Comparison of ENCODE assay signal across 13 cellular contexts in the genomic region with DNA sequence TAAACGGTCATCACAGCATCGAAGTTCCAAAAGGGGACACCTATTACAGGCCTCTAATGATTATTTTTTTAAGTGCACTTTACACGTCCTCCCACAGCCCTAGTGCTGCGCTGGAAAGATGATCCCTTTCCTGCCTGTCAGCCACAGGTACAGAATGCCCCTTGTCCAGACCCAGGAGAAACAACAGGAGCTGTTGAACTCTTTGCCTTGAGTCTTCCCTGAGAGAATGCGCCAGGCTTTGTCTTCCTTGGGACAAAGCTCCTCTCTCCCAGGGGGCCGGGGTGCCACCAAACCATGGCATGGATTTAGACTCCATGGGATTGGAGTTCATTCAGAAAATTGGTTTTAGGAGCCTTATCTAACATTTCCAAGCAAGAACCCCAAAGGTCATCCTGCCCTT.
DNase-seq lines count a peak whose midpoint lies in the region; ATAC-seq, FAIRE-seq and TF ChIP-seq lines count a peak whose summit lies in the region.
"Had no signal": no experiment of that assay in that cellular context is flagged by ENCODE, and none has a peak within 500 bp of the region (broad histone marks: within the 10 kb centered on the region; RNA-seq: fewer than 3 reads in every experiment).

No MANE protein-coding gene starts in this region.

- peak overlapping the region; percentile 53 for H2AFZ ChIP-seq in neuron (ENCODE audit: low read depth, low read length)

- H3K27ac ChIP-seq in endodermal cell (ENCODE audit: low read depth, low read length) = peak overlapping the region; percentile 89
- no peak overlapping the region for H3K27ac ChIP-seq in pancreas
- H3K27ac ChIP-seq: C4-2B, sigmoid colon had no signal

- no peak overlapping the region for H3K9ac ChIP-seq in endodermal cell (ENCODE audit: extremely low read depth, low read length, poor library complexity, severe bottlenecking)

- TF ChIP-seq CTCF in endodermal cell (conservative IDR thresholded peaks at IDR 0.05) (no peak), pancreas (IDR thresholded peaks at IDR 0.05) (no peak)

- peak; percentile 79 for DNase-seq in H7
- DNase-seq in NCI-H2171 treated with DMSO at 0.1 percent for 48 hours (lab: John Stamatoyannopoulos, UW) = peak; percentile 56
- DNase-seq in endodermal cell = peak; percentile 92
- no peak for DNase-seq in activated T-helper 2 cell treated with anti-CD3 and anti-CD28 coated beads, Interferon-gamma antibody, Interleukin-2, Interleukin-4, amounts not matched to agents 10 μg/mL and 5 μg/mL and 100 μg/mL, durations not matched to agents 14 hours and 24 hours and 36 hours (ENCODE audit: low spot score)
- no peak for DNase-seq in stimulated activated naive CD4-positive, alpha-beta T cell treated with Interleukin-2 at 50 U/mL for 16 hours (lab: John Stamatoyannopoulos, UW)
- no peak for DNase-seq in pancreas
- DNase-seq: activated CD8-positive, alpha-beta T cell treated with anti-CD3 and anti-CD28 coated beads for 36 hours; activated naive CD4-positive, alpha-beta T cell treated with anti-CD3 and anti-CD28 coated beads, Interleukin-2, amount 50 U/mL, for 16 hours; sigmoid colon; T-helper 9 cell had no signal

- peak overlapping the region; percentile 96 for H3K27ac Mint-ChIP-seq in endodermal cell
- H3K27ac Mint-ChIP-seq in activated T-helper 2 cell treated with anti-CD3 and anti-CD28 coated beads, Interferon-gamma antibody, Interleukin-2, Interleukin-4, amounts not matched to agents 10 μg/mL and 5 μg/mL and 100 μg/mL, durations not matched to agents 14 hours and 24 hours and 36 hours = no peak overlapping the region
- H3K27ac Mint-ChIP-seq: activated CD8-positive, alpha-beta T cell treated with anti-CD3 and anti-CD28 coated beads for 36 hours had no signal

- H3K36me3 ChIP-seq in H7 (replicated peaks; ENCODE audit: control insufficient read depth, insufficient read depth, low read length) (no peaks in the 10 kb centered on the region), endodermal cell (ENCODE audit: control insufficient read depth, insufficient read depth, low read length) (no peaks in the 10 kb centered on the region), neuron (ENCODE audit: insufficient read depth, low read length) (no peaks in the 10 kb centered on the region), pancreas (no peaks in the 10 kb centered on the region)
- H3K36me3 ChIP-seq: sigmoid colon had no signal

- H3K4me3 ChIP-seq in H7 (ENCODE audit: insufficient read depth, low read depth, low read length) (peak overlapping the region; percentile 3; the same call in 1 of the 2 replicates), endodermal cell (ENCODE audit: low read length) (peak overlapping the region; percentile 78), neuron (ENCODE audit: low read length) (peak overlapping the region; percentile 75), pancreas (no peak overlapping the region)
- H3K4me3 ChIP-seq: sigmoid colon had no signal

- no peak for FAIRE-seq in pancreas (lab: Jason Lieb, UNC)

- H3K27me3 ChIP-seq in H7 (ENCODE audit: control insufficient read depth, insufficient read depth, low read length) (no peaks in the 10 kb centered on the region), endodermal cell (ENCODE audit: control insufficient read depth, insufficient read depth, low read length, poor library complexity, severe bottlenecking) (no peaks in the 10 kb centered on the region), neuron (ENCODE audit: insufficient read depth, low read length) (no peaks in the 10 kb centered on the region), pancreas (peaks cover 0 to 3% (median 0%) of the 10 kb centered on the region in 4 donors)
- H3K27me3 ChIP-seq: sigmoid colon had no signal

- peaks cover 5% of the 10 kb centered on the region for H3K4me1 ChIP-seq in endodermal cell (ENCODE audit: control insufficient read depth, insufficient read depth, low read length)
- peaks cover 33% of the 10 kb centered on the region for H3K4me1 ChIP-seq in neuron (ENCODE audit: insufficient read depth, low read length)
- H3K4me1 ChIP-seq in pancreas = no peaks in the 10 kb centered on the region
- H3K4me1 ChIP-seq: sigmoid colon had no signal

- intact Hi-C loops in activated T-helper 2 cell treated with anti-CD3 and anti-CD28 coated beads, Interferon-gamma antibody, Interleukin-2, Interleukin-4, amounts not matched to agents 10 μg/mL and 5 μg/mL and 100 μg/mL, durations not matched to agents 14 hours and 24 hours and 36 hours (cut with micrococcal nuclease) = no loop called here
- intact Hi-C loops in pancreas (cut with DNase I) = no loop called here

- no peak for ATAC-seq in pancreas
- ATAC-seq: activated CD8-positive, alpha-beta T cell treated with anti-CD3 and anti-CD28 coated beads for 36 hours; esophagus mucosa had no signal

- H3K9me3 ChIP-seq in endodermal cell (ENCODE audit: control insufficient read depth, low read length) = no peaks in the 10 kb centered on the region
- H3K9me3 ChIP-seq in neuron (ENCODE audit: low read length) = no peaks in the 10 kb centered on the region
- H3K9me3 ChIP-seq in pancreas = no peaks in the 10 kb centered on the region
- H3K9me3 ChIP-seq: sigmoid colon had no signal

- H3K36me3 Mint-ChIP-seq in endodermal cell (ENCODE audit: low read depth) = no peaks in the 10 kb centered on the region
- no peaks in the 10 kb centered on the region for H3K36me3 Mint-ChIP-seq in activated T-helper 2 cell treated with anti-CD3 and anti-CD28 coated beads, Interferon-gamma antibody, Interleukin-2, Interleukin-4, amounts not matched to agents 10 μg/mL and 5 μg/mL and 100 μg/mL, durations not matched to agents 14 hours and 24 hours and 36 hours (ENCODE audit: low read depth)

- H3K4me1 Mint-ChIP-seq in endodermal cell = peaks cover 35% of the 10 kb centered on the region
- H3K4me1 Mint-ChIP-seq in activated T-helper 2 cell treated with anti-CD3 and anti-CD28 coated beads, Interferon-gamma antibody, Interleukin-2, Interleukin-4, amounts not matched to agents 10 μg/mL and 5 μg/mL and 100 μg/mL, durations not matched to agents 14 hours and 24 hours and 36 hours (ENCODE audit: low read depth) = no peaks in the 10 kb centered on the region

- 0 to 12% methylated on average over 2 to 6 of the region's 6 CpGs for WGBS in endodermal cell (ENCODE audit: insufficient coverage in 1 of 2, insufficient read length in 1 of 2), 2 experiments
- WGBS in pancreas, 2 donors = 26 to 32% methylated on average over 6 of the region's 6 CpGs

- H3K9me3 Mint-ChIP-seq in endodermal cell = no peaks in the 10 kb centered on the region
- H3K9me3 Mint-ChIP-seq in activated T-helper 2 cell treated with anti-CD3 and anti-CD28 coated beads, Interferon-gamma antibody, Interleukin-2, Interleukin-4, amounts not matched to agents 10 μg/mL and 5 μg/mL and 100 μg/mL, durations not matched to agents 14 hours and 24 hours and 36 hours = no peaks in the 10 kb centered on the region
- H3K9me3 Mint-ChIP-seq: activated CD8-positive, alpha-beta T cell treated with anti-CD3 and anti-CD28 coated beads for 36 hours had no signal

- H3K4me3 Mint-ChIP-seq in endodermal cell = peak overlapping the region; percentile 64
- H3K4me3 Mint-ChIP-seq in activated T-helper 2 cell treated with anti-CD3 and anti-CD28 coated beads, Interferon-gamma antibody, Interleukin-2, Interleukin-4, amounts not matched to agents 10 μg/mL and 5 μg/mL and 100 μg/mL, durations not matched to agents 14 hours and 24 hours and 36 hours (ENCODE audit: low read depth) = no peak overlapping the region
- H3K4me3 Mint-ChIP-seq: activated CD8-positive, alpha-beta T cell treated with anti-CD3 and anti-CD28 coated beads for 36 hours had no signal

- no peaks in the 10 kb centered on the region for H3K27me3 Mint-ChIP-seq in endodermal cell (ENCODE audit: insufficient read depth)
- no peaks in the 10 kb centered on the region for H3K27me3 Mint-ChIP-seq in activated T-helper 2 cell treated with anti-CD3 and anti-CD28 coated beads, Interferon-gamma antibody, Interleukin-2, Interleukin-4, amounts not matched to agents 10 μg/mL and 5 μg/mL and 100 μg/mL, durations not matched to agents 14 hours and 24 hours and 36 hours (ENCODE audit: low read depth)
- H3K27me3 Mint-ChIP-seq: activated CD8-positive, alpha-beta T cell treated with anti-CD3 and anti-CD28 coated beads for 36 hours had no signal

Comparison
In these comparisons a context has a peak if more than half of its experiments do, and no peak if none do; other contexts are left out.
1. DNase-seq: peak in H7 (single experiment), NCI-H2171 treated with DMSO at 0.1 percent for 48 hours (single experiment) and endodermal cell (single experiment); none in activated T-helper 2 cell treated with anti-CD3 and anti-CD28 coated beads, Interferon-gamma antibody, Interleukin-2, Interleukin-4, amounts not matched to agents 10 μg/mL and 5 μg/mL and 100 μg/mL, durations not matched to agents 14 hours and 24 hours and 36 hours (single experiment), stimulated activated naive CD4-positive, alpha-beta T cell treated with Interleukin-2 at 50 U/mL for 16 hours (single experiment) and pancreas (0 of 6).
2. H3K4me3 ChIP-seq: peak in H7 (single experiment), endodermal cell (single experiment) and neuron (single experiment); none in pancreas (0 of 4).